In genomic region chr11:62923634-62924411, GRCh38 we compare ENCODE assay signal across 8 cellular contexts. TPM values are rescaled to one million over a fixed set of nuclear protein-coding genes. Genes with fewer than 3 reads are reported as not detected.
DNase-seq lines count a peak whose midpoint lies in the region; TF ChIP-seq lines count a peak whose summit lies in the region.

No MANE protein-coding gene starts in this region.

- H3K4me1 Mint-ChIP-seq in nephron progenitor cell (peaks cover 60% of the 10 kb centered on the region), Caco-2 (ENCODE audit: low read depth, unreplicated experiment) (peaks cover 21% of the 10 kb centered on the region)
- H3K4me1 Mint-ChIP-seq in activated T-helper 2 cell treated with anti-CD3 and anti-CD28 coated beads, Interferon-gamma antibody, Interleukin-2, Interleukin-4, amounts not matched to agents 10 μg/mL and 5 μg/mL and 100 μg/mL, durations not matched to agents 14 hours and 24 hours and 36 hours (ENCODE audit: low read depth): peaks cover 9% of the 10 kb centered on the region

- H3K27ac ChIP-seq in BLaER1 treated with 17β-estradiol and CSF1 and Interleukin-3, amounts not matched to agents 10 nM and 100 nM: no peak overlapping the region
- H3K27ac ChIP-seq in HUES6 (ENCODE audit: low read depth, low read length) (no peak overlapping the region), caudate nucleus (ENCODE audit: low read depth, low read length) (no peak overlapping the region), RWPE1 (no peak overlapping the region)

- peaks cover 16% of the 10 kb centered on the region for H3K9me3 Mint-ChIP-seq in nephron progenitor cell
- H3K9me3 Mint-ChIP-seq in Caco-2 (ENCODE audit: unreplicated experiment): no peaks in the 10 kb centered on the region
- H3K9me3 Mint-ChIP-seq in activated T-helper 2 cell treated with anti-CD3 and anti-CD28 coated beads, Interferon-gamma antibody, Interleukin-2, Interleukin-4, amounts not matched to agents 10 μg/mL and 5 μg/mL and 100 μg/mL, durations not matched to agents 14 hours and 24 hours and 36 hours: no peaks in the 10 kb centered on the region

- peak overlapping the region; percentile 72 to 95 (median 89) for H3K4me2 ChIP-seq in BLaER1 treated with 17β-estradiol and CSF1 and Interleukin-3, amounts not matched to agents 10 nM and 100 nM

- H3K27me3 Mint-ChIP-seq in nephron progenitor cell (ENCODE audit: low read depth, poor library complexity): peaks cover 83% of the 10 kb centered on the region
- no peaks in the 10 kb centered on the region for H3K27me3 Mint-ChIP-seq in Caco-2 (ENCODE audit: insufficient read depth, unreplicated experiment)
- H3K27me3 Mint-ChIP-seq in activated T-helper 2 cell treated with anti-CD3 and anti-CD28 coated beads, Interferon-gamma antibody, Interleukin-2, Interleukin-4, amounts not matched to agents 10 μg/mL and 5 μg/mL and 100 μg/mL, durations not matched to agents 14 hours and 24 hours and 36 hours (ENCODE audit: low read depth): peaks cover 77% of the 10 kb centered on the region

- peaks cover 68 to 80% (median 71%) of the 10 kb centered on the region in 11 experiments for H3K27me3 ChIP-seq in BLaER1 treated with 17β-estradiol and CSF1 and Interleukin-3, amounts not matched to agents 10 nM and 100 nM
- H3K27me3 ChIP-seq in HUES6 (ENCODE audit: control insufficient read depth, insufficient read depth, low read length) (peaks cover 73% of the 10 kb centered on the region), Caco-2 (replicated peaks; ENCODE audit: control insufficient read depth, insufficient read depth, low read length) (no peaks in the 10 kb centered on the region)

- H3K36me3 ChIP-seq in BLaER1 treated with 17β-estradiol and CSF1 and Interleukin-3, amounts not matched to agents 10 nM and 100 nM: no peaks in the 10 kb centered on the region
- no peaks in the 10 kb centered on the region for H3K36me3 ChIP-seq in HUES6 (ENCODE audit: control insufficient read depth, insufficient read depth, low read length)
- H3K36me3 ChIP-seq in Caco-2 (ENCODE audit: control insufficient read depth, insufficient read depth, low read length): no peaks in the 10 kb centered on the region; the same call in 1 of the 2 replicates

- CTCF ChIA-PET in RWPE1 (lab: Yijun Ruan, JAX): interaction anchor here (0.8 to 2.7 kb wide), 2 partner anchors 18 to 100 kb away, joined by 3 to 16 read pairs; no protein-coding TSS in a partner anchor
- CTCF ChIA-PET in Caco-2 (lab: Charles Lee): interaction anchor here (0.6 to 0.7 kb wide), 3 partner anchors 47 to 99 kb away, joined by 4 to 7 read pairs (median 7); no protein-coding TSS in a partner anchor

- POLR2A ChIA-PET in RWPE1 (lab: Yijun Ruan, JAX; ENCODE audit: low non-redundant PET): no interaction called here
- POLR2A ChIA-PET in Caco-2 (lab: Charles Lee): interaction anchor here (0.6 kb wide), 1 partner anchor 88 kb away, joined by 4 read pairs; no protein-coding TSS in a partner anchor

- peaks cover 0 to 8% (median 0%) of the 10 kb centered on the region in 11 experiments; a peak in 3 of 22 replicates for H3K9me3 ChIP-seq in BLaER1 treated with 17β-estradiol and CSF1 and Interleukin-3, amounts not matched to agents 10 nM and 100 nM (replicated peaks in 1 of 11)
- H3K9me3 ChIP-seq in HUES6 (ENCODE audit: control insufficient read depth, insufficient read depth, low read depth, low read length): no peaks in the 10 kb centered on the region
- H3K9me3 ChIP-seq in Caco-2: no peaks in the 10 kb centered on the region

- H3K4me1 ChIP-seq in BLaER1 treated with 17β-estradiol and CSF1 and Interleukin-3, amounts not matched to agents 10 nM and 100 nM: peaks cover 10 to 62% (median 50%) of the 10 kb centered on the region in 10 experiments; a peak in 18 of 20 replicates
- H3K4me1 ChIP-seq in HUES6 (ENCODE audit: control insufficient read depth, insufficient read depth, low read length) (peaks cover 46% of the 10 kb centered on the region), Caco-2 (peaks cover 18% of the 10 kb centered on the region)

- TF ChIP-seq CTCF in nephron progenitor cell (IDR thresholded peaks at IDR 0.05): no peak
- no peak for TF ChIP-seq CTCF in RWPE1 (conservative IDR thresholded peaks at IDR 0.05; ENCODE audit: low read depth)
- no peak for TF ChIP-seq CTCF in Caco-2 (IDR thresholded peaks at IDR 0.05; ENCODE audit: insufficient read depth in 1 of 2, low read depth in 1 of 2, low read length in 1 of 2, severe bottlenecking in 1 of 2, unreplicated experiment in 1 of 2)

- H3K27ac Mint-ChIP-seq in nephron progenitor cell (no peak overlapping the region), Caco-2 (ENCODE audit: unreplicated experiment) (no peak overlapping the region)
- no peak overlapping the region for H3K27ac Mint-ChIP-seq in activated T-helper 2 cell treated with anti-CD3 and anti-CD28 coated beads, Interferon-gamma antibody, Interleukin-2, Interleukin-4, amounts not matched to agents 10 μg/mL and 5 μg/mL and 100 μg/mL, durations not matched to agents 14 hours and 24 hours and 36 hours

- peak overlapping the region; percentile 37 to 60 (median 50) for H3K4me3 ChIP-seq in BLaER1 treated with 17β-estradiol and CSF1 and Interleukin-3, amounts not matched to agents 10 nM and 100 nM
- peak overlapping the region; percentile 54 for H3K4me3 ChIP-seq in HUES6 (ENCODE audit: low read depth, low read length)
- H3K4me3 ChIP-seq in Caco-2 (ENCODE audit: low read depth, low read length): no peak overlapping the region

- DNase-seq in caudate nucleus (lab: John Stamatoyannopoulos, UW) (peak in 36 of 61 donors; percentile 16 to 76 (median 47)), nephron progenitor cell (peak; percentile 49), RWPE1 (ENCODE audit: low spot score) (no peak), Caco-2 (no peak), globus pallidus (ENCODE audit: low spot score) (no peak)
- no peak for DNase-seq in activated T-helper 2 cell treated with anti-CD3 and anti-CD28 coated beads, Interferon-gamma antibody, Interleukin-2, Interleukin-4, amounts not matched to agents 10 μg/mL and 5 μg/mL and 100 μg/mL, durations not matched to agents 14 hours and 24 hours and 36 hours (ENCODE audit: low spot score)

- peaks cover 0 to 26% (median 0%) of the 10 kb centered on the region in 11 experiments; a peak in 6 of 22 replicates for H4K20me1 ChIP-seq in BLaER1 treated with 17β-estradiol and CSF1 and Interleukin-3, amounts not matched to agents 10 nM and 100 nM

- H3K4me3 Mint-ChIP-seq in nephron progenitor cell (peak overlapping the region; percentile 74), Caco-2 (ENCODE audit: unreplicated experiment) (no peak overlapping the region)
- no peak overlapping the region for H3K4me3 Mint-ChIP-seq in activated T-helper 2 cell treated with anti-CD3 and anti-CD28 coated beads, Interferon-gamma antibody, Interleukin-2, Interleukin-4, amounts not matched to agents 10 μg/mL and 5 μg/mL and 100 μg/mL, durations not matched to agents 14 hours and 24 hours and 36 hours (ENCODE audit: low read depth)

- peak overlapping the region in 7 of 11 experiments; percentile 6 to 63 (median 39); a peak in 8 of 22 replicates for H3K9ac ChIP-seq in BLaER1 treated with 17β-estradiol and CSF1 and Interleukin-3, amounts not matched to agents 10 nM and 100 nM
- peak overlapping the region; percentile 16 for H3K9ac ChIP-seq in HUES6 (ENCODE audit: low read length)

- intact Hi-C loops in Caco-2 (cut with micrococcal nuclease; ENCODE audit: unreplicated experiment): no loop called here
- intact Hi-C loops in activated T-helper 2 cell treated with anti-CD3 and anti-CD28 coated beads, Interferon-gamma antibody, Interleukin-2, Interleukin-4, amounts not matched to agents 10 μg/mL and 5 μg/mL and 100 μg/mL, durations not matched to agents 14 hours and 24 hours and 36 hours (cut with micrococcal nuclease): loop anchor here (10.0 kb wide), 1 partner anchor 1419 kb away; the partner anchor contains the start of gene LRRC10B

- no peaks in the 10 kb centered on the region for H3K36me3 Mint-ChIP-seq in nephron progenitor cell (ENCODE audit: low read depth)
- no peaks in the 10 kb centered on the region for H3K36me3 Mint-ChIP-seq in Caco-2 (ENCODE audit: insufficient read depth, unreplicated experiment)
- H3K36me3 Mint-ChIP-seq in activated T-helper 2 cell treated with anti-CD3 and anti-CD28 coated beads, Interferon-gamma antibody, Interleukin-2, Interleukin-4, amounts not matched to agents 10 μg/mL and 5 μg/mL and 100 μg/mL, durations not matched to agents 14 hours and 24 hours and 36 hours (ENCODE audit: low read depth): no peaks in the 10 kb centered on the region

- no TSS peak for BruUV-seq in Caco-2 (replicated peaks; lab: Mats Ljungman, UMichigan)

RNA-seq across cellular contexts. Expression of gene CHRM1, which starts 2.7 kb away (rescaled TPM):
- total RNA-seq in Caco-2 (2022): not detected in 2 replicates
- total RNA-seq in activated T-helper 2 cell treated with anti-CD3 and anti-CD28 coated beads, Interferon-gamma antibody, Interleukin-2, Interleukin-4, amounts not matched to agents 10 μg/mL and 5 μg/mL and 100 μg/mL, durations not matched to agents 14 hours and 24 hours and 36 hours: not detected in 2 replicates

RNA-seq across cellular contexts. Expression of gene SLC3A2, which starts 43.1 kb away (rescaled TPM):
- 763 and 879 TPM in 2 replicates for total RNA-seq in Caco-2 (2022)
- total RNA-seq in activated T-helper 2 cell treated with anti-CD3 and anti-CD28 coated beads, Interferon-gamma antibody, Interleukin-2, Interleukin-4, amounts not matched to agents 10 μg/mL and 5 μg/mL and 100 μg/mL, durations not matched to agents 14 hours and 24 hours and 36 hours: 245 and 286 TPM in 2 replicates

Comparison
In these comparisons a context has a peak if more than half of its experiments do, and no peak if none do; other contexts are left out.
1. DNase-seq: peak in caudate nucleus (36 of 61) and nephron progenitor cell (single experiment); none in RWPE1 (single experiment), Caco-2 (0 of 2), activated T-helper 2 cell treated with anti-CD3 and anti-CD28 coated beads, Interferon-gamma antibody, Interleukin-2, Interleukin-4, amounts not matched to agents 10 μg/mL and 5 μg/mL and 100 μg/mL, durations not matched to agents 14 hours and 24 hours and 36 hours (single experiment) and globus pallidus (single experiment).